Comparison of ENCODE assay signal across 2 cellular contexts in genomic region chr6:97923249-97923648, GRCh38.
TF ChIP-seq lines count a peak whose summit lies in the region.

No MANE protein-coding gene starts in this region.

TF ChIP-seq in A549, 52 proteins besides CTCF, POLR2A, EP300 and RAD21:
- TF ChIP-seq MAFK (IDR thresholded peaks at IDR 0.05; ENCODE audit: partially characterized antibody) (peak; percentile 75), MYC (IDR thresholded peaks at IDR 0.05; ENCODE audit: borderline replicate concordance, low read length) (no peak)
TF ChIP-seq in A549: peak in this region for 1.

TF ChIP-seq in IMR-90, 13 proteins besides CTCF, POLR2A, EP300 and RAD21:
- TF ChIP-seq MAFK (IDR thresholded peaks at IDR 0.05; ENCODE audit: low read depth, low read length) (peak; percentile 83), MXI1 (IDR thresholded peaks at IDR 0.05; ENCODE audit: borderline replicate concordance, low read depth, low read length) (no peak)
